24 cellular contexts compared by ENCODE assay signal in genomic region chr4:24279911-24280375, GRCh38.
"Had no signal": no experiment of that assay in that cellular context is flagged by ENCODE, and none has a peak within 500 bp of the region (broad histone marks: within the 10 kb centered on the region; RNA-seq: fewer than 3 reads in every experiment).

No MANE protein-coding gene starts in this region.

- H3K27me3 ChIP-seq: breast epithelium, dorsolateral prefrontal cortex, stomach, testis, upper lobe of left lung had no signal

- H3K4me3 ChIP-seq: breast epithelium, dorsolateral prefrontal cortex, lower lobe of right lung, stomach, testis, upper lobe of left lung had no signal

- DNase-seq: activated CD4-positive, alpha-beta T cell treated with anti-CD3 and anti-CD28 coated beads, Interleukin-2, amount 50 U/mL, for 1 hour; activated CD8-positive, alpha-beta memory T cell treated with anti-CD3 and anti-CD28 coated beads, Interleukin-2, amount 50 U/mL, for 4 hours; activated naive CD4-positive, alpha-beta T cell treated with anti-CD3 and anti-CD28 coated beads for 36 hours; activated T-cell treated with anti-CD3 and anti-CD28 coated beads, Interleukin-2, amount 50 U/mL, for 4 hours; aorta; foreskin keratinocyte; glutamatergic neuron; kidney; lower lobe of right lung; nucleus accumbens; SIG-M5; small intestine; stimulated activated CD4-positive, alpha-beta T cell treated with anti-CD3 and anti-CD28 coated beads, Interleukin-4, amount 100 ng/mL, for 24 hours; stomach; T-cell; T-helper 9 cell; testis; upper lobe of left lung had no signal

- ATAC-seq: activated CD4-positive, CD25-positive, alpha-beta regulatory T cell treated with anti-CD3 and anti-CD28 coated beads, Interleukin-2, amount 50 U/mL, for 24 hours; activated T-cell treated with anti-CD3 and anti-CD28 coated beads, Interleukin-2, amount 50 U/mL, for 4 hours; foreskin keratinocyte; lower lobe of right lung; SK-N-SH treated with all-trans-retinoic acid at 6 μM for 48 hours; stimulated activated effector memory CD8-positive, alpha-beta T cell treated with anti-CD3 and anti-CD28 coated beads, Interleukin-12 subunit alpha, Interleukin-12 subunit beta, amount 100 ng/mL, for 72 hours; T-cell had no signal

- H3K27ac ChIP-seq: breast epithelium, dorsolateral prefrontal cortex, foreskin keratinocyte, lower lobe of right lung, stomach, testis, upper lobe of left lung had no signal

- H3K4me3 Mint-ChIP-seq: activated naive CD4-positive, alpha-beta T cell treated with anti-CD3 and anti-CD28 coated beads for 36 hours; activated T-cell treated with anti-CD3 and anti-CD28 coated beads, Interleukin-2, amount 50 U/mL, for 4 hours; nephron; stimulated activated effector memory CD8-positive, alpha-beta T cell treated with anti-CD3 and anti-CD28 coated beads, Interleukin-12 subunit alpha, Interleukin-12 subunit beta, amount 100 ng/mL, for 72 hours; T-cell had no signal

- H3K9me3 ChIP-seq: breast epithelium, lower lobe of right lung, stomach, testis, upper lobe of left lung had no signal

- H3K4me1 Mint-ChIP-seq: nephron; stimulated activated effector memory CD8-positive, alpha-beta T cell treated with anti-CD3 and anti-CD28 coated beads, Interleukin-12 subunit alpha, Interleukin-12 subunit beta, amount 100 ng/mL, for 72 hours; T-cell had no signal

- H3K27ac Mint-ChIP-seq: activated naive CD4-positive, alpha-beta T cell treated with anti-CD3 and anti-CD28 coated beads for 36 hours; nephron; stimulated activated effector memory CD8-positive, alpha-beta T cell treated with anti-CD3 and anti-CD28 coated beads, Interleukin-12 subunit alpha, Interleukin-12 subunit beta, amount 100 ng/mL, for 72 hours; T-cell had no signal

- H3K36me3 Mint-ChIP-seq: stimulated activated effector memory CD8-positive, alpha-beta T cell treated with anti-CD3 and anti-CD28 coated beads, Interleukin-12 subunit alpha, Interleukin-12 subunit beta, amount 100 ng/mL, for 72 hours; T-cell had no signal

- H3K9me3 Mint-ChIP-seq: activated naive CD4-positive, alpha-beta T cell treated with anti-CD3 and anti-CD28 coated beads for 36 hours; nephron had no signal

- H3K36me3 ChIP-seq: breast epithelium, lower lobe of right lung, stomach, upper lobe of left lung had no signal

- H3K4me1 ChIP-seq: breast epithelium, lower lobe of right lung, testis, upper lobe of left lung had no signal
